Comparison of ENCODE assay signal across 7 cellular contexts in genomic region chr12:27331299-27331926, GRCh38.
A peak's percentile ranks its signal among the peaks of the same experiment; 100 is the strongest.
DNase-seq lines count a peak whose midpoint lies in the region; ATAC-seq and TF ChIP-seq lines count a peak whose summit lies in the region.

No MANE protein-coding gene starts in this region.

- DNase-seq in GM13977 (ENCODE audit: low spot score): peak; percentile 76
- peak; percentile 72 for DNase-seq in HFF-Myc (ENCODE audit: extremely low read depth, low read depth)
- DNase-seq in NOMO-1 treated with dmso at 0.1 percent for 144 hours (lab: John Stamatoyannopoulos, UW; ENCODE audit: unreplicated experiment): peak; percentile 13
- no peak for DNase-seq in central memory CD8-positive, alpha-beta T cell (ENCODE audit: low spot score in 2 of 2)
- DNase-seq in non-pigmented ciliary epithelial cell (ENCODE audit: low read depth): peak; percentile 93
- no peak for DNase-seq in hippocampal formation (lab: John Stamatoyannopoulos, UW)
- DNase-seq in SHP77 treated with DMSO at 0.1 percent for 48 hours (lab: John Stamatoyannopoulos, UW): no peak

- H3K27me3 Mint-ChIP-seq in central memory CD8-positive, alpha-beta T cell: peaks cover 57% of the 10 kb centered on the region

- H3K36me3 Mint-ChIP-seq in central memory CD8-positive, alpha-beta T cell (ENCODE audit: insufficient read depth): peaks cover 10% of the 10 kb centered on the region

- H3K4me1 Mint-ChIP-seq in central memory CD8-positive, alpha-beta T cell: peaks cover 14% of the 10 kb centered on the region

- H3K4me3 ChIP-seq in HFF-Myc (replicated peaks; ENCODE audit: low read depth, low read length): no peak overlapping the region

- no peak overlapping the region for H3K27ac Mint-ChIP-seq in central memory CD8-positive, alpha-beta T cell (ENCODE audit: low read depth)

- TF ChIP-seq CTCF in GM13977 (IDR thresholded peaks at IDR 0.05; ENCODE audit: extremely low read depth, insufficient read depth, missing control alignments): no peak
- TF ChIP-seq CTCF in HFF-Myc (IDR thresholded peaks at IDR 0.05; ENCODE audit: low read depth, low read length, missing control alignments): no peak

- H3K9me3 Mint-ChIP-seq in central memory CD8-positive, alpha-beta T cell: no peaks in the 10 kb centered on the region

- in situ Hi-C loops in GM13977 (cut with MboI; ENCODE audit: low pct_unique_long_range_greater_than_20kb, low sequenced_read_pairs, unreplicated experiment): no loop called here

- no peak for ATAC-seq in central memory CD8-positive, alpha-beta T cell (replicated peaks; ENCODE audit: extremely low read depth, poor library complexity, severe bottlenecking)

- peak overlapping the region; percentile 89 for H3K4me3 Mint-ChIP-seq in central memory CD8-positive, alpha-beta T cell

Comparison
In these comparisons a context has a peak if more than half of its experiments do, and no peak if none do; other contexts are left out.
1. DNase-seq: peak in GM13977 (single experiment), HFF-Myc (single experiment), NOMO-1 treated with dmso at 0.1 percent for 144 hours (single experiment) and non-pigmented ciliary epithelial cell (single experiment); none in central memory CD8-positive, alpha-beta T cell (0 of 2), hippocampal formation (0 of 2) and SHP77 treated with DMSO at 0.1 percent for 48 hours (single experiment).